ENCODE assay signal across 2 cellular contexts in genomic region chr4:38769441-38770210, GRCh38.
TF ChIP-seq lines count a peak whose summit lies in the region.

No MANE protein-coding gene starts in this region.

TF ChIP-seq in SK-N-SH, 30 proteins besides CTCF, POLR2A, EP300 and RAD21 (continued from another document):
- TF ChIP-seq, protein P1, sequence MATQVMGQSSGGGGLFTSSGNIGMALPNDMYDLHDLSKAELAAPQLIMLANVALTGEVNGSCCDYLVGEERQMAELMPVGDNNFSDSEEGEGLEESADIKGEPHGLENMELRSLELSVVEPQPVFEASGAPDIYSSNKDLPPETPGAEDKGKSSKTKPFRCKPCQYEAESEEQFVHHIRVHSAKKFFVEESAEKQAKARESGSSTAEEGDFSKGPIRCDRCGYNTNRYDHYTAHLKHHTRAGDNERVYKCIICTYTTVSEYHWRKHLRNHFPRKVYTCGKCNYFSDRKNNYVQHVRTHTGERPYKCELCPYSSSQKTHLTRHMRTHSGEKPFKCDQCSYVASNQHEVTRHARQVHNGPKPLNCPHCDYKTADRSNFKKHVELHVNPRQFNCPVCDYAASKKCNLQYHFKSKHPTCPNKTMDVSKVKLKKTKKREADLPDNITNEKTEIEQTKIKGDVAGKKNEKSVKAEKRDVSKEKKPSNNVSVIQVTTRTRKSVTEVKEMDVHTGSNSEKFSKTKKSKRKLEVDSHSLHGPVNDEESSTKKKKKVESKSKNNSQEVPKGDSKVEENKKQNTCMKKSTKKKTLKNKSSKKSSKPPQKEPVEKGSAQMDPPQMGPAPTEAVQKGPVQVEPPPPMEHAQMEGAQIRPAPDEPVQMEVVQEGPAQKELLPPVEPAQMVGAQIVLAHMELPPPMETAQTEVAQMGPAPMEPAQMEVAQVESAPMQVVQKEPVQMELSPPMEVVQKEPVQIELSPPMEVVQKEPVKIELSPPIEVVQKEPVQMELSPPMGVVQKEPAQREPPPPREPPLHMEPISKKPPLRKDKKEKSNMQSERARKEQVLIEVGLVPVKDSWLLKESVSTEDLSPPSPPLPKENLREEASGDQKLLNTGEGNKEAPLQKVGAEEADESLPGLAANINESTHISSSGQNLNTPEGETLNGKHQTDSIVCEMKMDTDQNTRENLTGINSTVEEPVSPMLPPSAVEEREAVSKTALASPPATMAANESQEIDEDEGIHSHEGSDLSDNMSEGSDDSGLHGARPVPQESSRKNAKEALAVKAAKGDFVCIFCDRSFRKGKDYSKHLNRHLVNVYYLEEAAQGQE (IDR thresholded peaks at IDR 0.05; ENCODE audit: low read depth, low read length) = no peak
- no peak for TF ChIP-seq SMC3 (IDR thresholded peaks at IDR 0.05; ENCODE audit: low read depth, low read length)
- TF ChIP-seq, protein P2, sequence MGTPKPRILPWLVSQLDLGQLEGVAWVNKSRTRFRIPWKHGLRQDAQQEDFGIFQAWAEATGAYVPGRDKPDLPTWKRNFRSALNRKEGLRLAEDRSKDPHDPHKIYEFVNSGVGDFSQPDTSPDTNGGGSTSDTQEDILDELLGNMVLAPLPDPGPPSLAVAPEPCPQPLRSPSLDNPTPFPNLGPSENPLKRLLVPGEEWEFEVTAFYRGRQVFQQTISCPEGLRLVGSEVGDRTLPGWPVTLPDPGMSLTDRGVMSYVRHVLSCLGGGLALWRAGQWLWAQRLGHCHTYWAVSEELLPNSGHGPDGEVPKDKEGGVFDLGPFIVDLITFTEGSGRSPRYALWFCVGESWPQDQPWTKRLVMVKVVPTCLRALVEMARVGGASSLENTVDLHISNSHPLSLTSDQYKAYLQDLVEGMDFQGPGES (IDR thresholded peaks at IDR 0.05; ENCODE audit: low read depth, low read length) = no peak

TF ChIP-seq in SK-N-SH treated with all-trans-retinoic acid at 6 μM for 48 hours, 23 proteins besides CTCF, POLR2A, EP300 and RAD21 (continued from another document):
- TF ChIP-seq PATZ1 (CRISPR knock-in tag; IDR thresholded peaks at IDR 0.05; ENCODE audit: borderline replicate concordance) = no peak
- no peak for TF ChIP-seq TOX (CRISPR knock-in tag; IDR thresholded peaks at IDR 0.05; ENCODE audit: borderline replicate concordance)
- no peak for TF ChIP-seq ISL1 (CRISPR knock-in tag; IDR thresholded peaks at IDR 0.05)
- no peak for TF ChIP-seq RARB (CRISPR knock-in tag; IDR thresholded peaks at IDR 0.05)
- TF ChIP-seq, protein P3, sequence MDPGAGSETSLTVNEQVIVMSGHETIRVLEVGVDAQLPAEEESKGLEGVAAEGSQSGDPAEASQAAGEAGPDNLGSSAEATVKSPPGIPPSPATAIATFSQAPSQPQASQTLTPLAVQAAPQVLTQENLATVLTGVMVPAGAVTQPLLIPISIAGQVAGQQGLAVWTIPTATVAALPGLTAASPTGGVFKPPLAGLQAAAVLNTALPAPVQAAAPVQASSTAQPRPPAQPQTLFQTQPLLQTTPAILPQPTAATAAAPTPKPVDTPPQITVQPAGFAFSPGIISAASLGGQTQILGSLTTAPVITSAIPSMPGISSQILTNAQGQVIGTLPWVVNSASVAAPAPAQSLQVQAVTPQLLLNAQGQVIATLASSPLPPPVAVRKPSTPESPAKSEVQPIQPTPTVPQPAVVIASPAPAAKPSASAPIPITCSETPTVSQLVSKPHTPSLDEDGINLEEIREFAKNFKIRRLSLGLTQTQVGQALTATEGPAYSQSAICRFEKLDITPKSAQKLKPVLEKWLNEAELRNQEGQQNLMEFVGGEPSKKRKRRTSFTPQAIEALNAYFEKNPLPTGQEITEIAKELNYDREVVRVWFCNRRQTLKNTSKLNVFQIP (CRISPR knock-in tag; IDR thresholded peaks at IDR 0.05; ENCODE audit: borderline replicate concordance, low read depth) = no peak
- TF ChIP-seq CSDC2 (CRISPR knock-in tag; IDR thresholded peaks at IDR 0.05) = no peak
TF ChIP-seq in SK-N-SH treated with all-trans-retinoic acid at 6 μM for 48 hours: peak in this region for 0.
